ENCODE assay signal across 1 cellular context in genomic region chr1:15835205-15835740, GRCh38.
TF ChIP-seq lines count a peak whose summit lies in the region.

No MANE protein-coding gene starts in this region.

TF ChIP-seq in HEK293, 187 proteins besides CTCF, POLR2A, EP300 and RAD21 (continued from another document and continues in another):
- no peak for TF ChIP-seq ZNF518A (tag by site-specific recombination; conservative IDR thresholded peaks at IDR 0.05; ENCODE audit: low read depth)
- no peak for TF ChIP-seq ZFP41 (tag by site-specific recombination; IDR thresholded peaks at IDR 0.05; ENCODE audit: borderline replicate concordance)
- no peak for TF ChIP-seq ZNF37A (tag by site-specific recombination; IDR thresholded peaks at IDR 0.05)
- TF ChIP-seq GFI1B (tag by site-specific recombination; IDR thresholded peaks at IDR 0.05) = no peak
- peak; percentile 99 for TF ChIP-seq ZNF692 (tag by site-specific recombination; IDR thresholded peaks at IDR 0.05)
- TF ChIP-seq ZNF24 (tag by site-specific recombination; IDR thresholded peaks at IDR 0.05) = peak; percentile 21; the same call in 1 of the 2 replicates
- TF ChIP-seq ZBTB20 (tag by site-specific recombination; IDR thresholded peaks at IDR 0.05) = peak; percentile 6; the same call in 1 of the 2 replicates
- TF ChIP-seq ZNF211 (tag by site-specific recombination; IDR thresholded peaks at IDR 0.05; ENCODE audit: low read depth) = no peak
- TF ChIP-seq KLF10 (tag by site-specific recombination; IDR thresholded peaks at IDR 0.05) = no peak
- no peak for TF ChIP-seq ZNF350 (tag by site-specific recombination; IDR thresholded peaks at IDR 0.05)
- peak; percentile 11; the same call in 1 of the 2 replicates for TF ChIP-seq BCL11A (tag by site-specific recombination; IDR thresholded peaks at IDR 0.05; ENCODE audit: low read depth)
- no peak for TF ChIP-seq ZNF621 (tag by site-specific recombination; IDR thresholded peaks at IDR 0.05)
- peak; percentile 99 for TF ChIP-seq ZFP69B (tag by site-specific recombination; IDR thresholded peaks at IDR 0.05)
- TF ChIP-seq ZNF202 (tag by site-specific recombination; IDR thresholded peaks at IDR 0.05; ENCODE audit: borderline replicate concordance) = no peak
- no peak for TF ChIP-seq ZNF785 (tag by site-specific recombination; IDR thresholded peaks at IDR 0.05)
- TF ChIP-seq PATZ1 (tag by site-specific recombination; IDR thresholded peaks at IDR 0.05) = peak; percentile 88; the same call in 1 of the 2 replicates
- TF ChIP-seq ZNF501 (tag by site-specific recombination; IDR thresholded peaks at IDR 0.05) = peak; percentile 15; the same call in 1 of the 2 replicates
- TF ChIP-seq ZBTB17 (tag by site-specific recombination; IDR thresholded peaks at IDR 0.05) = 0 out of 2 replicates have a peak, but pooled peaks have one; percentile 25
- TF ChIP-seq ZNF133 (tag by site-specific recombination; IDR thresholded peaks at IDR 0.05) = no peak
- TF ChIP-seq ZNF138 (tag by site-specific recombination; IDR thresholded peaks at IDR 0.05; ENCODE audit: borderline replicate concordance) = no peak
- no peak for TF ChIP-seq SETDB1 (IDR thresholded peaks at IDR 0.05; ENCODE audit: insufficient read length, low read length)
- no peak for TF ChIP-seq ZNF561 (tag by site-specific recombination; IDR thresholded peaks at IDR 0.05; ENCODE audit: borderline replicate concordance)
- TF ChIP-seq ZNF830 (tag by site-specific recombination; IDR thresholded peaks at IDR 0.05; ENCODE audit: low read depth) = no peak
- no peak for TF ChIP-seq ZFHX2 (tag by site-specific recombination; conservative IDR thresholded peaks at IDR 0.05)
- no peak for TF ChIP-seq ZBTB6 (tag by site-specific recombination; IDR thresholded peaks at IDR 0.05)
- TF ChIP-seq ZNF292 (tag by site-specific recombination; IDR thresholded peaks at IDR 0.05; ENCODE audit: borderline replicate concordance, low read depth) = no peak
- no peak for TF ChIP-seq ZNF223 (tag by site-specific recombination; IDR thresholded peaks at IDR 0.05)
- 0 out of 2 replicates have a peak, but pooled peaks have one; percentile 17 for TF ChIP-seq ZNF391 (tag by site-specific recombination; IDR thresholded peaks at IDR 0.05; ENCODE audit: borderline replicate concordance, low read depth)
- no peak for TF ChIP-seq ZBTB1 (tag by site-specific recombination; IDR thresholded peaks at IDR 0.05)
- TF ChIP-seq ZNF18 (tag by site-specific recombination; IDR thresholded peaks at IDR 0.05) = no peak
- peak; percentile 58; the same call in 1 of the 2 replicates for TF ChIP-seq PBX3 (CRISPR knock-in tag; IDR thresholded peaks at IDR 0.05)
- TF ChIP-seq SCRT2 (tag by site-specific recombination; IDR thresholded peaks at IDR 0.05) = peak; percentile 47
- TF ChIP-seq ZNF664 (tag by site-specific recombination; IDR thresholded peaks at IDR 0.05) = no peak
- TF ChIP-seq ZNF274 (IDR thresholded peaks at IDR 0.05; ENCODE audit: low read length) = no peak
- no peak for TF ChIP-seq ZNF274 (tag by site-specific recombination; IDR thresholded peaks at IDR 0.05; ENCODE audit: borderline replicate concordance)
- TF ChIP-seq GLIS2 (tag by site-specific recombination; IDR thresholded peaks at IDR 0.05) = peak; percentile 87; the same call in 1 of the 2 replicates
- TF ChIP-seq ZNF555 (tag by site-specific recombination; conservative IDR thresholded peaks at IDR 0.05) = no peak
- no peak for TF ChIP-seq ZNF777 (tag by site-specific recombination; IDR thresholded peaks at IDR 0.05; ENCODE audit: borderline replicate concordance)
- TF ChIP-seq KLF8 (tag by site-specific recombination; IDR thresholded peaks at IDR 0.05) = no peak; the same call in 1 of the 2 replicates
- TF ChIP-seq YY1 (tag by site-specific recombination; IDR thresholded peaks at IDR 0.05) = no peak
- 0 out of 2 replicates have a peak, but pooled peaks have one; percentile 16 for TF ChIP-seq ZNF76 (tag by site-specific recombination; IDR thresholded peaks at IDR 0.05; ENCODE audit: borderline replicate concordance, low read depth)
- TF ChIP-seq MZF1 (tag by site-specific recombination; IDR thresholded peaks at IDR 0.05; ENCODE audit: borderline replicate concordance) = no peak
- peak; percentile 17; the same call in 1 of the 2 replicates for TF ChIP-seq PRDM10 (tag by site-specific recombination; IDR thresholded peaks at IDR 0.05)
- no peak for TF ChIP-seq ZNF169 (tag by site-specific recombination; IDR thresholded peaks at IDR 0.05)
- TF ChIP-seq ZEB2 (tag by site-specific recombination; IDR thresholded peaks at IDR 0.05) = no peak
- no peak for TF ChIP-seq TCF7L2 (IDR thresholded peaks at IDR 0.05; ENCODE audit: borderline replicate concordance, low read depth, low read length)
- peak; percentile 56 for TF ChIP-seq ZXDB (tag by site-specific recombination; IDR thresholded peaks at IDR 0.05)
- TF ChIP-seq KLF16 (tag by site-specific recombination; IDR thresholded peaks at IDR 0.05) = peak; percentile 15; the same call in 1 of the 2 replicates
- TF ChIP-seq EGR2 (tag by site-specific recombination; IDR thresholded peaks at IDR 0.05; ENCODE audit: low read depth) = no peak
- no peak for TF ChIP-seq ZSCAN4 (tag by site-specific recombination; IDR thresholded peaks at IDR 0.05)
- TF ChIP-seq ZBTB8A (tag by site-specific recombination; IDR thresholded peaks at IDR 0.05) = no peak; the same call in none of the 2 replicates
